ENCODE assay signal across 8 cellular contexts in genomic region chr9:132162764-132163456, GRCh38. TPM values are rescaled to one million over a fixed set of nuclear protein-coding genes. Genes with fewer than 3 reads are reported as not detected.
DNase-seq lines count a peak whose midpoint lies in the region; ATAC-seq, FAIRE-seq and TF ChIP-seq lines count a peak whose summit lies in the region.

No MANE protein-coding gene starts in this region.

- H3K4me3 ChIP-seq in BJ (ENCODE audit: low read depth, low read length), result peak overlapping the region; percentile 48
- peak overlapping the region; percentile 77 for H3K4me3 ChIP-seq in NB4 (ENCODE audit: low read depth, low read length)
- peak overlapping the region; percentile 41 for H3K4me3 ChIP-seq in ectodermal cell (ENCODE audit: insufficient read depth, low read depth, low read length)
- peak overlapping the region in 1 of 2 donors; percentile 74 for H3K4me3 ChIP-seq in small intestine (ENCODE audit: low read depth in 1 of 2, low read length in 2 of 2)

- TF ChIP-seq POLR2A in NB4 (IDR thresholded peaks at IDR 0.05; ENCODE audit: extremely low read depth, insufficient read length), result no peak

- no peak for TF ChIP-seq CTCF in BJ (IDR thresholded peaks at IDR 0.05; ENCODE audit: insufficient read depth, low read depth, low read length)
- TF ChIP-seq CTCF in NB4 (IDR thresholded peaks at IDR 0.05; ENCODE audit: low read depth, low read length), result no peak

- peak overlapping the region in 2 of 10 donors; percentile 29 to 46 for H3K27ac Mint-ChIP-seq in naive thymus-derived CD8-positive, alpha-beta T cell

- WGBS in ectodermal cell, 2 experiments, result 1% methylated on average over 74 of the region's 74 CpGs
- WGBS in small intestine, 3 donors, result 1% methylated on average over 55 to 74 of the region's 74 CpGs

- POLR2A ChIA-PET in BJ (lab: Charles Lee), result no interaction called here
- POLR2A ChIA-PET in naive thymus-derived CD8-positive, alpha-beta T cell (lab: Charles Lee), result interaction anchor here (0.9 kb wide), 1 partner anchor 77 kb away, joined by 3 read pairs; no protein-coding TSS in a partner anchor

- peak overlapping the region; percentile 81 to 94 (median 90) for H3K4me3 Mint-ChIP-seq in naive thymus-derived CD8-positive, alpha-beta T cell

- CTCF ChIA-PET in BJ (lab: Yijun Ruan, JAX), result interaction anchor here (2.6 kb wide), 1 partner anchor 72 kb away, joined by 22 read pairs; no protein-coding TSS in a partner anchor

- peaks cover 9 to 29% (median 10%) of the 10 kb centered on the region in 4 donors for H3K4me1 Mint-ChIP-seq in naive thymus-derived CD8-positive, alpha-beta T cell

- DNase-seq in BJ (ENCODE audit: low read depth) (no peak), NB4 (ENCODE audit: low read depth) (no peak), SHP77 treated with DMSO at 0.1 percent for 48 hours (lab: John Stamatoyannopoulos, UW) (no peak), T-helper 9 cell (no peak), small intestine (no peak)
- no peak for DNase-seq in naive thymus-derived CD8-positive, alpha-beta T cell

- FAIRE-seq in small intestine (lab: Jason Lieb, UNC), result no peak

- H3K9me3 ChIP-seq in ectodermal cell (ENCODE audit: control insufficient read depth, low read length) (no peaks in the 10 kb centered on the region), small intestine (ENCODE audit: control insufficient read depth, low read depth) (no peaks in the 10 kb centered on the region)

- H3K36me3 ChIP-seq in BJ (ENCODE audit: control insufficient read depth, insufficient read depth, low read length) (no peaks in the 10 kb centered on the region), ectodermal cell (ENCODE audit: control insufficient read depth, insufficient read depth, low read length) (no peaks in the 10 kb centered on the region), small intestine (ENCODE audit: control insufficient read depth in 2 of 2, insufficient read depth in 2 of 2, low read length in 2 of 2) (no peaks in the 10 kb centered on the region)

- peaks cover 15% of the 10 kb centered on the region for H3K4me1 ChIP-seq in ectodermal cell (ENCODE audit: control insufficient read depth, insufficient read depth, low read length)
- peaks cover 6% of the 10 kb centered on the region in 2 donors for H3K4me1 ChIP-seq in small intestine (ENCODE audit: control insufficient read depth in 2 of 2, insufficient read depth in 1 of 2, low read depth in 1 of 2, low read length in 1 of 2)

- peaks cover 0 to 2% (median 0%) of the 10 kb centered on the region in 3 donors for H3K36me3 Mint-ChIP-seq in naive thymus-derived CD8-positive, alpha-beta T cell

- H3K27me3 ChIP-seq in BJ (ENCODE audit: control insufficient read depth, insufficient read depth, low read length), result peaks cover 40% of the 10 kb centered on the region
- H3K27me3 ChIP-seq in ectodermal cell (ENCODE audit: control insufficient read depth, insufficient read depth, low read length, poor library complexity, severe bottlenecking), result peaks cover 74% of the 10 kb centered on the region
- H3K27me3 ChIP-seq in small intestine (ENCODE audit: control insufficient read depth in 2 of 2, insufficient read depth in 2 of 2, low read length in 2 of 2), result peaks cover 8 to 24% of the 10 kb centered on the region in 2 donors

- H3K27me3 Mint-ChIP-seq in naive thymus-derived CD8-positive, alpha-beta T cell, result peaks cover 11 to 51% (median 36%) of the 10 kb centered on the region in 5 donors

- H3K9me3 Mint-ChIP-seq in naive thymus-derived CD8-positive, alpha-beta T cell, result no peaks in the 10 kb centered on the region

- no peak overlapping the region for H3K27ac ChIP-seq in ectodermal cell (ENCODE audit: insufficient read depth, low read depth, low read length, poor library complexity, severe bottlenecking)
- no peak overlapping the region for H3K27ac ChIP-seq in small intestine (ENCODE audit: low read depth in 1 of 2, low read length in 1 of 2)

- no peak for ATAC-seq in naive thymus-derived CD8-positive, alpha-beta T cell
- ATAC-seq in HG03571 (IDR thresholded peaks at IDR 0.05; ENCODE audit: unreplicated experiment), result no peak

RNA-seq across cellular contexts. Expression of gene NTNG2, which starts 1.1 kb away (rescaled TPM):
- 0.44 and 0.74 TPM in 2 replicates for polyA plus RNA-seq in BJ (2011; rRNA removed)
- 0.62 and 0.66 TPM in 2 replicates for polyA minus RNA-seq in BJ (2011; rRNA and poly(A)+ RNA removed)
- 3.7 TPM for polyA plus RNA-seq in ectodermal cell (2013, experiment 1 of 4)
- polyA plus RNA-seq in ectodermal cell (2013, experiment 2 of 4), result 3.1 TPM
- 4.4 TPM for polyA plus RNA-seq in ectodermal cell (2013, experiment 3 of 4)
- polyA plus RNA-seq in ectodermal cell (2013, experiment 4 of 4), result 3.1 TPM
- total RNA-seq in naive thymus-derived CD8-positive, alpha-beta T cell, result 10 to 100 TPM in 1 of 2 experiments, 1 to 10 TPM in 1; 8.5 to 10.8 TPM
- 1 to 10 TPM in 1 of 3 donors, under 1 TPM in 2; 0.75 to 1.0 (median 0.96) TPM for polyA plus RNA-seq in naive thymus-derived CD8-positive, alpha-beta T cell
- polyA plus RNA-seq in small intestine, result under 1 TPM; 0.33 to 0.67 (median 0.54) TPM
